21 cellular contexts compared by ENCODE assay signal in the genomic region with DNA sequence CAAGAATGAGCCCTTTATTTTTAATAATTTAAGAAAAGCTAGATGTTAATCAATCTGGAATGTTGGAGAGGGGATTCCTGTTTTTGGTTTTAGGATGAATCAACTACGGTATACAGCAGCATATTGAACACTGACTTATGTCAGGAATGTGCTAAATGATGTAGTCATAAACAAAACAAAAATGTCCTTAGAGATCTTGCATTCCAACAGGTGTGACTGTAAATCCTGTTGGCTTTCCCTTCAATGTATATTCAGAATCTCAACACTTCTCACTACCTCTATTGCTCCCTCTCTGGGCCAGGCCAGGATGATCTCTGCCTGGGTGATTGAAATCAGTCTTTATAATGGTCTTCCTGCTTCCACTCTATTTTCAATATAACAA. TPM values are rescaled to one million over a fixed set of nuclear protein-coding genes. Genes with fewer than 3 reads are reported as not detected.
DNase-seq lines count a peak whose midpoint lies in the region; ATAC-seq, FAIRE-seq and TF ChIP-seq lines count a peak whose summit lies in the region.
"Had no signal": no experiment of that assay in that cellular context is flagged by ENCODE, and none has a peak within 500 bp of the region (broad histone marks: within the 10 kb centered on the region; RNA-seq: fewer than 3 reads in every experiment).

No MANE protein-coding gene starts in this region.

- H3K9me3 ChIP-seq in HCT116 (ENCODE audit: control insufficient read depth in 1 of 2, insufficient read depth in 1 of 2, low read depth in 1 of 2, low read length in 2 of 2): no peaks in the 10 kb centered on the region
- H3K9me3 ChIP-seq in astrocyte (ENCODE audit: insufficient read depth, low read depth, low read length): no peaks in the 10 kb centered on the region
- no peaks in the 10 kb centered on the region for H3K9me3 ChIP-seq in psoas muscle
- H3K9me3 ChIP-seq: prostate gland, thoracic aorta had no signal

- H3K79me2 ChIP-seq in HCT116 (ENCODE audit: insufficient read depth, low read length) (no peaks in the 10 kb centered on the region), astrocyte (ENCODE audit: insufficient read depth, low read length) (no peaks in the 10 kb centered on the region)

- H3K4me3 Mint-ChIP-seq in astrocyte (ENCODE audit: unreplicated experiment): no peak overlapping the region
- H3K4me3 Mint-ChIP-seq: natural killer cell had no signal

- peak; percentile 73 for FAIRE-seq in astrocyte (lab: Jason Lieb, UNC)
- FAIRE-seq: HTR-8/SVneo had no signal

- no peaks in the 10 kb centered on the region for H3K4me1 ChIP-seq in HCT116 (ENCODE audit: control insufficient read depth in 1 of 2, insufficient read depth in 2 of 2, low read length in 2 of 2)
- peaks cover 9% of the 10 kb centered on the region for H3K4me1 ChIP-seq in astrocyte (ENCODE audit: insufficient read depth, low read length)
- no peaks in the 10 kb centered on the region for H3K4me1 ChIP-seq in psoas muscle
- H3K4me1 ChIP-seq: prostate gland had no signal

- no peak for TF ChIP-seq POLR2A in HCT116 (IDR thresholded peaks at IDR 0.05; ENCODE audit: borderline replicate concordance, extremely low read depth, insufficient read depth, insufficient read length)

- H3K36me3 Mint-ChIP-seq in astrocyte (ENCODE audit: low read depth, unreplicated experiment): no peaks in the 10 kb centered on the region
- peaks cover 10 to 51% of the 10 kb centered on the region in 2 donors for H3K36me3 Mint-ChIP-seq in activated naive CD4-positive, alpha-beta T cell treated with anti-CD3 and anti-CD28 coated beads, Interleukin-2, amount 50 U/mL, for 72 hours
- H3K36me3 Mint-ChIP-seq: natural killer cell had no signal

- H3K36me3 ChIP-seq in BJ (ENCODE audit: control insufficient read depth, insufficient read depth, low read length) (no peaks in the 10 kb centered on the region), HCT116 (ENCODE audit: control insufficient read depth in 1 of 2, insufficient read depth in 2 of 2, low read length in 2 of 2) (peaks cover 11 to 38% of the 10 kb centered on the region in 2 experiments; a peak in 3 of 4 replicates), astrocyte (ENCODE audit: insufficient read depth, low read length) (peaks cover 18% of the 10 kb centered on the region), psoas muscle (ENCODE audit: insufficient read depth in 1 of 2, low read depth in 1 of 2) (no peaks in the 10 kb centered on the region)
- H3K36me3 ChIP-seq: prostate gland, thoracic aorta had no signal

- RAD21 ChIA-PET in HCT116 (lab: Charles Lee; ENCODE audit: low non-redundant PET in 1 of 2, low total read pairs in 2 of 2, uncharacterized antibody in 2 of 2, unreplicated experiment in 2 of 2): no interaction called here

- no peaks in the 10 kb centered on the region for H4K20me1 ChIP-seq in HCT116 (ENCODE audit: insufficient read depth)
- H4K20me1 ChIP-seq in astrocyte (ENCODE audit: insufficient read depth, low read length): no peaks in the 10 kb centered on the region

- TF ChIP-seq CTCF in BJ (IDR thresholded peaks at IDR 0.05; ENCODE audit: insufficient read depth, low read depth, low read length) (0 out of 2 replicates have a peak, but pooled peaks have one; percentile 2), HCT116 (IDR thresholded peaks at IDR 0.05 in 2 of 3, conservative IDR thresholded peaks at IDR 0.05 in 1 of 3; ENCODE audit: borderline replicate concordance in 1 of 3, insufficient read depth in 1 of 3, low read depth in 2 of 3, low read length in 2 of 3) (no peak), astrocyte (IDR thresholded peaks at IDR 0.05; ENCODE audit: insufficient read depth, low read depth, low read length) (no peak), psoas muscle (IDR thresholded peaks at IDR 0.05) (no peak)

- TF ChIP-seq RAD21 in HCT116 (IDR thresholded peaks at IDR 0.05; ENCODE audit: low read depth): no peak

- H3K27ac ChIP-seq in HCT116 (ENCODE audit: low read depth, low read length) (no peak overlapping the region), astrocyte (ENCODE audit: low read depth, low read length) (peak overlapping the region; percentile 48), psoas muscle (no peak overlapping the region)
- H3K27ac ChIP-seq: prostate gland, thoracic aorta had no signal

- H3K4me3 ChIP-seq in BJ (ENCODE audit: low read depth, low read length) (no peak overlapping the region), HCT116 (replicated peaks in 1 of 2; ENCODE audit: low read depth in 1 of 2, low read length in 2 of 2) (no peak overlapping the region), astrocyte (ENCODE audit: insufficient read depth, low read depth, low read length) (no peak overlapping the region), psoas muscle (no peak overlapping the region)
- H3K4me3 ChIP-seq: prostate gland, thoracic aorta had no signal

- CTCF ChIA-PET in BJ (lab: Yijun Ruan, JAX): interaction anchor here (0.7 to 1.0 kb wide), 2 partner anchors 12 to 80 kb away, joined by 3 read pairs; no protein-coding TSS in a partner anchor
- CTCF ChIA-PET in HCT116 (lab: Charles Lee): no interaction called here

- ATAC-seq in HCT116 (peak; percentile 34; the same call in 1 of the 2 replicates), psoas muscle (no peak)
- no peak for ATAC-seq in activated naive CD4-positive, alpha-beta T cell treated with anti-CD3 and anti-CD28 coated beads, Interleukin-2, amount 50 U/mL, for 72 hours
- ATAC-seq: natural killer cell had no signal

- no peaks in the 10 kb centered on the region for H3K9me2 ChIP-seq in HCT116 (ENCODE audit: insufficient read depth)

- H3K9me3 Mint-ChIP-seq in astrocyte (ENCODE audit: unreplicated experiment): no peaks in the 10 kb centered on the region
- no peaks in the 10 kb centered on the region for H3K9me3 Mint-ChIP-seq in activated naive CD4-positive, alpha-beta T cell treated with anti-CD3 and anti-CD28 coated beads, Interleukin-2, amount 50 U/mL, for 72 hours
- H3K9me3 Mint-ChIP-seq: natural killer cell had no signal

- H3K4me1 Mint-ChIP-seq in astrocyte (ENCODE audit: low read depth, unreplicated experiment): peaks cover 5% of the 10 kb centered on the region
- H3K4me1 Mint-ChIP-seq: natural killer cell had no signal

- no peak overlapping the region for H3K27ac Mint-ChIP-seq in astrocyte (ENCODE audit: unreplicated experiment)
- H3K27ac Mint-ChIP-seq in activated naive CD4-positive, alpha-beta T cell treated with anti-CD3 and anti-CD28 coated beads, Interleukin-2, amount 50 U/mL, for 72 hours: peak overlapping the region in 1 of 2 donors; percentile 2
- H3K27ac Mint-ChIP-seq: natural killer cell had no signal

- intact Hi-C loops in HCT116 (cut with micrococcal nuclease) (no loop called here), psoas muscle (cut with DNase I) (no loop called here)

- no TSS peak for BruUV-seq in HCT116 (replicated peaks; lab: Mats Ljungman, UMichigan)

- POLR2A ChIA-PET in BJ (lab: Charles Lee): no interaction called here
- POLR2A ChIA-PET in HCT116 (lab: Charles Lee): no interaction called here

- H3K9ac ChIP-seq in HCT116 (ENCODE audit: low read length) (no peak overlapping the region), astrocyte (ENCODE audit: low read length) (no peak overlapping the region)

- DNase-seq in BJ (ENCODE audit: low read depth): no peak
- no peak for DNase-seq in HCT116 (ENCODE audit: low read depth, low spot score)
- DNase-seq in astrocyte (ENCODE audit: low read depth): peak; percentile 39
- peak; percentile 40 for DNase-seq in iris pigment epithelial cell (ENCODE audit: low read depth)
- DNase-seq in psoas muscle: no peak
- no peak for DNase-seq in NCI-H82 treated with DMSO at 0.1 percent for 48 hours (lab: John Stamatoyannopoulos, UW; ENCODE audit: unreplicated experiment)
- DNase-seq in activated naive CD4-positive, alpha-beta T cell treated with anti-CD3 and anti-CD28 coated beads, Interleukin-2, amount 50 U/mL, for 72 hours (ENCODE audit: low spot score in 2 of 2): no peak
- no peak for DNase-seq in NOMO-1 treated with DMSO at 0.1 percent for 48 hours (lab: John Stamatoyannopoulos, UW; ENCODE audit: unreplicated experiment)
- DNase-seq: activated CD4-positive, CD25-positive, alpha-beta regulatory T cell treated with anti-CD3 and anti-CD28 coated beads, Interleukin-2, amount 50 U/mL, for 72 hours; anterior cingulate cortex; head of caudate nucleus; mesenchymal stem cell; natural killer cell; NCI-H1694; NCI-H446; SIG-M5; stimulated activated CD4-positive, alpha-beta T cell treated with anti-CD3 and anti-CD28 coated beads, Interleukin-12 subunit alpha, Interleukin-12 subunit beta, amount 100 ng/mL, for 4 hours; T-helper 9 cell had no signal

- H3K27me3 Mint-ChIP-seq in astrocyte (ENCODE audit: low read depth, unreplicated experiment): no peaks in the 10 kb centered on the region

- H2AFZ ChIP-seq in HCT116 (ENCODE audit: low read depth, low read length, poor library complexity, severe bottlenecking) (no peak overlapping the region), astrocyte (ENCODE audit: low read depth, low read length) (no peak overlapping the region)

- 95 to 97% (median 96%) methylated on average over 1 of the region's 1 CpG for WGBS in psoas muscle, 3 donors

- no peaks in the 10 kb centered on the region for H3K27me3 ChIP-seq in BJ (ENCODE audit: control insufficient read depth, insufficient read depth, low read length)
- no peaks in the 10 kb centered on the region for H3K27me3 ChIP-seq in HCT116 (ENCODE audit: insufficient read depth, low read length)
- H3K27me3 ChIP-seq in astrocyte (ENCODE audit: insufficient read depth, low read length): no peaks in the 10 kb centered on the region
- no peaks in the 10 kb centered on the region for H3K27me3 ChIP-seq in psoas muscle (ENCODE audit: insufficient read depth in 3 of 3, low read length in 2 of 3)

- no peak overlapping the region for H3K4me2 ChIP-seq in HCT116 (ENCODE audit: low read length)
- H3K4me2 ChIP-seq in astrocyte (ENCODE audit: low read length): peak overlapping the region; percentile 17

TF ChIP-seq in HCT116, 20 proteins besides CTCF, POLR2A, EP300 and RAD21 (continues in another document):
- no peak for TF ChIP-seq ELF1 (IDR thresholded peaks at IDR 0.05; ENCODE audit: borderline replicate concordance, low read depth)
- TF ChIP-seq, protein P1, sequence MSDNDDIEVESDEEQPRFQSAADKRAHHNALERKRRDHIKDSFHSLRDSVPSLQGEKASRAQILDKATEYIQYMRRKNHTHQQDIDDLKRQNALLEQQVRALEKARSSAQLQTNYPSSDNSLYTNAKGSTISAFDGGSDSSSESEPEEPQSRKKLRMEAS (IDR thresholded peaks at IDR 0.05): no peak
- no peak for TF ChIP-seq EZH2 (IDR thresholded peaks at IDR 0.05)
- TF ChIP-seq SIN3A (IDR thresholded peaks at IDR 0.05; ENCODE audit: low read depth): no peak
- TF ChIP-seq CEBPB (IDR thresholded peaks at IDR 0.05; ENCODE audit: low read depth): no peak
- no peak for TF ChIP-seq EGR1 (IDR thresholded peaks at IDR 0.05; ENCODE audit: low read depth)
- no peak for TF ChIP-seq POLR2AphosphoS5 (IDR thresholded peaks at IDR 0.05; ENCODE audit: low read depth, low read length)

RNA-seq across cellular contexts. Expression of a gene that starts 37.8 kb away (rescaled TPM):
- polyA plus RNA-seq in BJ (2011; rRNA removed) (41.6 and 67.5 TPM in 2 replicates), psoas muscle (10 to 100 TPM; 11.2 to 18.1 (median 17.4) TPM)
- polyA minus RNA-seq in BJ (2011; rRNA and poly(A)+ RNA removed): 6.5 and 8.0 TPM in 2 replicates
- total RNA-seq in HCT116 (2021; ENCODE audit: unreplicated experiment) (5.0 TPM), astrocyte (31.0 TPM in 2 replicates), psoas muscle (10 to 100 TPM; 11.6 to 16.5 (median 14.3) TPM)
- polyA plus RNA-seq in HCT116 (2012): 4.1 and 4.6 TPM in 2 replicates
- 10 to 100 TPM; 16.1 to 19.8 TPM for total RNA-seq in activated naive CD4-positive, alpha-beta T cell treated with anti-CD3 and anti-CD28 coated beads, Interleukin-2, amount 50 U/mL, for 72 hours

Comparison
In these comparisons a context has a peak if more than half of its experiments do, and no peak if none do; other contexts are left out.
1. DNase-seq: peak in astrocyte (single experiment) and iris pigment epithelial cell (single experiment); none in BJ (single experiment), HCT116 (single experiment), psoas muscle (0 of 2), NCI-H82 treated with DMSO at 0.1 percent for 48 hours (single experiment), activated naive CD4-positive, alpha-beta T cell treated with anti-CD3 and anti-CD28 coated beads, Interleukin-2, amount 50 U/mL, for 72 hours (0 of 2) and NOMO-1 treated with DMSO at 0.1 percent for 48 hours (single experiment).